25 cellular contexts compared by ENCODE assay signal in the genomic region with DNA sequence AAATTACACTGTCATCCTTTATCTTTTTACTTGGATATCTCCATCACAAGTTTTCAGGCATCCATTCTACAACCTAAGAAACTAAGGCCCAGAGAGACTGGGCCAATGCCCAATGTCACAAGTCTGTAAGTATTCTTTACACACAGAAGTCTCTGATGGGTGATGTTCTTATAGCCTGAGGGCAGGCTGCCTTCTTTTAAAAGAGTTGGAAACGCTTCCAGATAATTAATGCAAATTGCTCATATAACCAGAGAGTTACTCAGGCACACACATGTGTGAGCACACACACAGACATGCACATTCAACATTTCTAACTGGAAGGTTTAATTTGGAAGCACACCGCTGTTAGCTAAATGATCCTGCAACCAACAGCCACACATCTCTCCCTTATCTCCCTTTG.
DNase-seq lines count a peak whose midpoint lies in the region; ATAC-seq and TF ChIP-seq lines count a peak whose summit lies in the region.
"Had no signal": no experiment of that assay in that cellular context is flagged by ENCODE, and none has a peak within 500 bp of the region (broad histone marks: within the 10 kb centered on the region; RNA-seq: fewer than 3 reads in every experiment).

No MANE protein-coding gene starts in this region.

- H3K27me3 ChIP-seq in foreskin keratinocyte = no peaks in the 10 kb centered on the region
- H3K27me3 ChIP-seq: SJSA1 had no signal

- DNase-seq in NCI-H1436 (lab: John Stamatoyannopoulos, UW) = peak; percentile 16
- no peak for DNase-seq in NCI-H1436 treated with DMSO at 0.1 percent for 48 hours (lab: John Stamatoyannopoulos, UW)
- DNase-seq in NCI-H226 = peak; percentile 4
- peak; percentile 17 to 44 for DNase-seq in foreskin keratinocyte
- peak; percentile 18 for DNase-seq in renal cortical epithelial cell (ENCODE audit: low read depth)
- no peak for DNase-seq in T-helper 1 cell
- no peak for DNase-seq in HCEC 1CT
- DNase-seq: 8988T; Calu3; GDM1; GOT3; NCI-H1092; NCI-H1417 treated with DMSO at 0.1 percent for 48 hours; NCI-H2029; NCI-H2227 treated with DMSO at 0.1 percent for 48 hours; NCI-H510A treated with DMSO at 0.1 percent for 48 hours; NCI-H82; NK-92 treated with Interleukin-12 subunit alpha and Interleukin-12 subunit beta, amount 100 ng/mL, for 24 hours; PC-9; Right ventricle myocardium superior; RPMI8226; T-cell had no signal

- no peak for ATAC-seq in foreskin keratinocyte
- ATAC-seq in GM21526 (IDR thresholded peaks at IDR 0.05; ENCODE audit: low FRiP score, unreplicated experiment) = no peak
- ATAC-seq: T-cell had no signal

- H3K4me1 ChIP-seq in foreskin keratinocyte = peaks cover 26% of the 10 kb centered on the region
- H3K4me1 ChIP-seq: HAP-1 had no signal

- TF ChIP-seq CTCF in foreskin keratinocyte (conservative IDR thresholded peaks at IDR 0.05) = no peak

- H3K27ac ChIP-seq in foreskin keratinocyte = no peak overlapping the region
- H3K27ac ChIP-seq: PC-9, SJSA1 had no signal

Comparison
In these comparisons a context has a peak if more than half of its experiments do, and no peak if none do; other contexts are left out.
1. DNase-seq: peak in NCI-H1436 (single experiment), NCI-H226 (single experiment), foreskin keratinocyte (2 of 2) and renal cortical epithelial cell (single experiment); none in NCI-H1436 treated with DMSO at 0.1 percent for 48 hours (single experiment), T-helper 1 cell (0 of 5) and HCEC 1CT (single experiment).